9 cellular contexts compared by ENCODE assay signal in the genomic region with DNA sequence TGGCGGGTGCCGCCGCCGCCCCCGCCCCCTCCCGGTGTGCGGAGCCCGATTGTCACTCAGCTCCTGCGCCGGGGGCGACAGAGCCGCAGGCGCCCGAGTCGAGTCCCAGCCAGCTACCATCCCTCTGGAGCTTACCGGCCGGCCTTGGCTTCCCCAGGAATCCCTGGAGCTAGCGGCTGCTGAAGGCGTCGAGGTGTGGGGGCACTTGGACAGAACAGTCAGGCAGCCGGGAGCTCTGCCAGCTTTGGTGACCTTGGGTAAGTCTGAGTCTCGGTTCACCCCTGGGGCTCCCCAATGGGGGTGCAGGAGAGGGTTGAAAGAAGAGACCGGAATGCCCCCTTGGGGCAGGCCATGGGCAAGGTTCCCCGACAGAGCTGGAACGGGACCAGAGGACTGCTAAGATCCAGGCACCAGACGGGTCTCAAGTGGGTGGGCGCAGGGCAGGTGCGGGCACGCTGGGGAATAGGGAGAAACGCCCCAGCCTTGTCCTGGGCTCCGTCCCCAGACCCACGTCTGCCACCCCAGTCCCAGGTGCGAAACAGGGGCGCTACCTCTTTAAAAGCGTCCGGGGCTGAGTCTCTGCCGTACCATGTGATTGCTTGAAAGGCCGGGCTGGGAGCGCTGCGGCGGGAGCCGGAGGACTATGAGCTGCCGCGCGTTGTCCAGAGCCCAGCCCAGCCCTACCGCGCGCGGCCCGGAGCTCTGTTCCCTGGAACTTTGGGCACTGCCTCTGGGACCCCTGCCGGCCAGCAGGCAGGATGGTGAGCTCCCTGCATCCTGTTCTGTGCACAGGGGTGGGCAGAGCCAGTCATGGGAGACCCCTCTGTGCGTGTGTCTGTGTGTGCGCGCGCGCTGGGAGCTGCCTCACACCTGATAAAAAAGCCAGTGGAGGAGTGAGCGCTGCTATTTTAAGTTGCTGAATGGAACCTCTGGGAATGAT. TPM values are rescaled to one million over a fixed set of nuclear protein-coding genes. Genes with fewer than 3 reads are reported as not detected.
A peak's percentile ranks its signal among the peaks of the same experiment; 100 is the strongest.
DNase-seq lines count a peak whose midpoint lies in the region; ATAC-seq, FAIRE-seq and TF ChIP-seq lines count a peak whose summit lies in the region.
"Had no signal": no experiment of that assay in that cellular context is flagged by ENCODE, and none has a peak within 500 bp of the region (broad histone marks: within the 10 kb centered on the region; RNA-seq: fewer than 3 reads in every experiment).

A gene (plus strand): TSS at position 55 of the 940 bp plus-strand sequence. CDS start 1,116 bp downstream, outside the sequence.

- no peaks in the 10 kb centered on the region for H3K9me3 Mint-ChIP-seq in activated T-cell treated with anti-CD3 and anti-CD28 coated beads, Interleukin-2, amount 50 U/mL, for 4 hours
- H3K9me3 Mint-ChIP-seq: central memory CD8-positive, alpha-beta T cell had no signal

- no peak for TF ChIP-seq EP300 in HepG2 (IDR thresholded peaks at IDR 0.05; ENCODE audit: low read depth in 2 of 2, low read length in 2 of 2)
- TF ChIP-seq EP300 in HepG2 (CRISPR knock-in tag; IDR thresholded peaks at IDR 0.05; ENCODE audit: borderline replicate concordance): no peak

- TF ChIP-seq POLR2A in HepG2 (IDR thresholded peaks at IDR 0.05; ENCODE audit: insufficient read depth in 1 of 2, low read depth in 2 of 2, low read length in 2 of 2): no peak

- H3K36me3 ChIP-seq in colonic mucosa (no peaks in the 10 kb centered on the region), HepG2 (replicated peaks in 1 of 2; ENCODE audit: control insufficient read depth in 1 of 2, insufficient read depth in 2 of 2, low read length in 2 of 2) (no peaks in the 10 kb centered on the region)

- H3K27me3 Mint-ChIP-seq in activated T-cell treated with anti-CD3 and anti-CD28 coated beads, Interleukin-2, amount 50 U/mL, for 4 hours (ENCODE audit: low read depth): peaks cover 51% of the 10 kb centered on the region

- no peak for FAIRE-seq in HepG2 (lab: Jason Lieb, UNC)

- no TSS peak for BruUV-seq in HepG2 (replicated peaks; lab: Mats Ljungman, UMichigan)

- CTCF ChIA-PET in HepG2 (lab: Yijun Ruan, JAX; ENCODE audit: low intra/inter-chr PET ratio, low total read pairs): no interaction called here

- peak within 1 kb of the TSS; percentile 26 for H3K4me3 Mint-ChIP-seq in activated T-cell treated with anti-CD3 and anti-CD28 coated beads, Interleukin-2, amount 50 U/mL, for 4 hours
- H3K4me3 Mint-ChIP-seq: central memory CD8-positive, alpha-beta T cell had no signal

- TF ChIP-seq CTCF in colonic mucosa (IDR thresholded peaks at IDR 0.05): no peak
- no peak for TF ChIP-seq CTCF in HepG2 (CRISPR knock-in tag; IDR thresholded peaks at IDR 0.05)

- H3K9me3 ChIP-seq in colonic mucosa (no peaks in the 10 kb centered on the region), HepG2 (ENCODE audit: low read length) (no peaks in the 10 kb centered on the region)

- H3K4me3 ChIP-seq in colonic mucosa: peak within 1 kb of the TSS; percentile 32
- peak within 1 kb of the TSS in 1 of 3 experiments; percentile 45; a peak in 2 of 6 replicates for H3K4me3 ChIP-seq in HepG2 (replicated peaks in 1 of 3; ENCODE audit: insufficient read depth in 1 of 3, low read depth in 2 of 3, low read length in 3 of 3)

- H3K4me1 ChIP-seq in colonic mucosa: no peaks in the 10 kb centered on the region
- peaks cover 23% of the 10 kb centered on the region; the same call in 1 of the 2 replicates for H3K4me1 ChIP-seq in HepG2 (ENCODE audit: insufficient read depth, low read length)

- no peaks in the 10 kb centered on the region for H3K36me3 Mint-ChIP-seq in activated T-cell treated with anti-CD3 and anti-CD28 coated beads, Interleukin-2, amount 50 U/mL, for 4 hours (ENCODE audit: insufficient read depth)

- H3K9ac ChIP-seq in colonic mucosa (ENCODE audit: low read depth in 2 of 2, low read length in 2 of 2) (peak within 1 kb of the TSS; percentile 19 to 26), HepG2 (ENCODE audit: insufficient read depth, low read depth, low read length) (no peak within 1 kb of the TSS)

- WGBS in HepG2 (ENCODE audit: low lambda C conversion rate): under 1% methylated on average over 14 of the region's 57 CpGs

- POLR2A ChIA-PET in HepG2 (lab: Yijun Ruan, JAX): no interaction called here

- ATAC-seq in activated T-cell treated with anti-CD3 and anti-CD28 coated beads, Interleukin-2, amount 50 U/mL, for 4 hours: peak; percentile 56 to 60
- peak; percentile 96 for ATAC-seq in HepG2

- no peak for TF ChIP-seq RAD21 in HepG2 (CRISPR knock-in tag; IDR thresholded peaks at IDR 0.05)

- no peak within 1 kb of the TSS for H3K27ac ChIP-seq in colonic mucosa
- H3K27ac ChIP-seq in HepG2 (ENCODE audit: extremely low read length, insufficient read depth, low read length): no peak within 1 kb of the TSS

- in situ Hi-C loops in HepG2 (cut with HindIII; ENCODE audit: extremely low pct_ligation_motif_present, low pct_unique_long_range_greater_than_20kb): no loop called here

- H4K20me1 ChIP-seq in HepG2 (ENCODE audit: insufficient read depth, low read length): no peaks in the 10 kb centered on the region

- peak within 1 kb of the TSS; percentile 54 for H3K4me2 ChIP-seq in HepG2 (ENCODE audit: low read depth, low read length)

- intact Hi-C loops in colonic mucosa (cut with DNase I) (no loop called here), HepG2 (cut with micrococcal nuclease; ENCODE audit: unreplicated experiment) (no loop called here)

- H3K79me2 ChIP-seq in HepG2 (ENCODE audit: insufficient read depth, low read length): no peaks in the 10 kb centered on the region

- H3K27me3 ChIP-seq in colonic mucosa (peaks cover 19% of the 10 kb centered on the region), HepG2 (ENCODE audit: control insufficient read depth in 1 of 2, insufficient read depth in 2 of 2, low read length in 2 of 2) (peaks cover 7 to 30% of the 10 kb centered on the region in 2 experiments; a peak in 4 of 5 replicates)

- H3K4me1 Mint-ChIP-seq in activated T-cell treated with anti-CD3 and anti-CD28 coated beads, Interleukin-2, amount 50 U/mL, for 4 hours (ENCODE audit: low read depth): peaks cover 8% of the 10 kb centered on the region

- DNase-seq in activated T-cell treated with anti-CD3 and anti-CD28 coated beads, Interleukin-2, amount 50 U/mL, for 4 hours: no peak
- DNase-seq in activated T-cell treated with anti-CD3 and anti-CD28 coated beads, Interleukin-2, amount 50 U/mL, for 1 hour: no peak
- DNase-seq in NCI-H82 (lab: John Stamatoyannopoulos, UW): peak; percentile 80
- DNase-seq in colonic mucosa: peak; percentile 65
- DNase-seq in HepG2 (ENCODE audit: low spot score): peak; percentile 35
- peak; percentile 43 for DNase-seq in stromal cell of bone marrow (ENCODE audit: low read depth)
- no peak for DNase-seq in HUDEP-2 (lab: John Stamatoyannopoulos, UW; ENCODE audit: unreplicated experiment in 76 of 76)
- no peak for DNase-seq in cortex of kidney (lab: John Stamatoyannopoulos, UW)

- H2AFZ ChIP-seq in HepG2 (ENCODE audit: low read length): no peak within 1 kb of the TSS

TF ChIP-seq in HepG2, 621 proteins besides CTCF, POLR2A, EP300 and RAD21 (continues in another document):
- TF ChIP-seq RBM22 (optimal IDR thresholded peaks at IDR 0.05; ENCODE audit: low read length): no peak
- no peak for TF ChIP-seq ZFP90 (CRISPR knock-in tag; IDR thresholded peaks at IDR 0.05; ENCODE audit: borderline replicate concordance)
- TF ChIP-seq ZNF20 (CRISPR knock-in tag; IDR thresholded peaks at IDR 0.05): no peak
- TF ChIP-seq, protein P1, sequence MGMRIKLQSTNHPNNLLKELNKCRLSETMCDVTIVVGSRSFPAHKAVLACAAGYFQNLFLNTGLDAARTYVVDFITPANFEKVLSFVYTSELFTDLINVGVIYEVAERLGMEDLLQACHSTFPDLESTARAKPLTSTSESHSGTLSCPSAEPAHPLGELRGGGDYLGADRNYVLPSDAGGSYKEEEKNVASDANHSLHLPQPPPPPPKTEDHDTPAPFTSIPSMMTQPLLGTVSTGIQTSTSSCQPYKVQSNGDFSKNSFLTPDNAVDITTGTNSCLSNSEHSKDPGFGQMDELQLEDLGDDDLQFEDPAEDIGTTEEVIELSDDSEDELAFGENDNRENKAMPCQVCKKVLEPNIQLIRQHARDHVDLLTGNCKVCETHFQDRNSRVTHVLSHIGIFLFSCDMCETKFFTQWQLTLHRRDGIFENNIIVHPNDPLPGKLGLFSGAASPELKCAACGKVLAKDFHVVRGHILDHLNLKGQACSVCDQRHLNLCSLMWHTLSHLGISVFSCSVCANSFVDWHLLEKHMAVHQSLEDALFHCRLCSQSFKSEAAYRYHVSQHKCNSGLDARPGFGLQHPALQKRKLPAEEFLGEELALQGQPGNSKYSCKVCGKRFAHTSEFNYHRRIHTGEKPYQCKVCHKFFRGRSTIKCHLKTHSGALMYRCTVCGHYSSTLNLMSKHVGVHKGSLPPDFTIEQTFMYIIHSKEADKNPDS (CRISPR knock-in tag; IDR thresholded peaks at IDR 0.05): no peak
- TF ChIP-seq MED1 (CRISPR knock-in tag; IDR thresholded peaks at IDR 0.05): no peak

RNA-seq across cellular contexts. Expression of the gene that starts here (rescaled TPM):
- total RNA-seq in activated T-cell treated with anti-CD3 and anti-CD28 coated beads, Interleukin-2, amount 50 U/mL, for 4 hours: under 1 TPM in 1 of 3 donors, not detected in 2; 0.10 TPM
- 1 to 10 TPM in 1 of 2 donors, under 1 TPM in 1; 0.42 to 1.6 TPM for total RNA-seq in colonic mucosa
- 0.08 and 0.11 TPM in 2 replicates for total RNA-seq in HepG2 (2016; rRNA removed; fragmentation: Illumina TruSeq; extraction: Trizol)
- total RNA-seq in HepG2 (2016; cell fraction: cytosol; rRNA removed; fragmentation: Illumina TruSeq; extraction: Trizol; ENCODE audit: low read depth): not detected in 2 replicates
- total RNA-seq in HepG2 (2016; cell fraction: insoluble cytoplasmic fraction; rRNA removed; fragmentation: Illumina TruSeq; extraction: Trizol): 0.15 TPM in 1 of 2 replicates, not detected in the other
- 0.10 TPM in 1 of 2 replicates, not detected in the other for total RNA-seq in HepG2 (2016; cell fraction: membrane; rRNA removed; fragmentation: Illumina TruSeq; extraction: Trizol)
- total RNA-seq in HepG2 (2016; cell fraction: nucleus; rRNA removed; fragmentation: Illumina TruSeq; extraction: Trizol): 0.22 TPM in 1 of 2 replicates, not detected in the other
- polyA plus RNA-seq in HepG2 (2011; rRNA removed): not detected in 2 replicates
- not detected in 2 replicates for polyA plus RNA-seq in HepG2 (2011; cell fraction: cytosol; rRNA removed)
- not detected in 2 replicates for polyA plus RNA-seq in HepG2 (2011; cell fraction: nucleus; rRNA removed)
- not detected in 2 replicates for polyA plus RNA-seq in HepG2 (2012)
- not detected in 2 replicates for polyA plus RNA-seq in HepG2 (2016; cell fraction: cytosol; fragmentation: Illumina TruSeq; extraction: Trizol; ENCODE audit: low read depth)
- 0.11 TPM in 1 of 2 replicates, not detected in the other for polyA plus RNA-seq in HepG2 (2016; cell fraction: insoluble cytoplasmic fraction; fragmentation: Illumina TruSeq; extraction: Trizol; ENCODE audit: low read depth)
- not detected in 2 replicates for polyA plus RNA-seq in HepG2 (2016; cell fraction: membrane; fragmentation: Illumina TruSeq; extraction: Trizol; ENCODE audit: low read depth)
- 0.17 TPM in 1 of 2 replicates, not detected in the other for polyA plus RNA-seq in HepG2 (2016; cell fraction: nucleus; fragmentation: Illumina TruSeq; extraction: Trizol; ENCODE audit: insufficient read depth, low read depth)
- polyA minus RNA-seq in HepG2 (2011; rRNA and poly(A)+ RNA removed; ENCODE audit: low replicate concordance): 0.72 TPM in 1 of 2 replicates, not detected in the other
- not detected in 2 replicates for polyA minus RNA-seq in HepG2 (2011; cell fraction: cytosol; rRNA and poly(A)+ RNA removed)
- not detected in 2 replicates for polyA minus RNA-seq in HepG2 (2011; cell fraction: nucleus; rRNA and poly(A)+ RNA removed)

Comparison
In these comparisons a context has a peak if more than half of its experiments do, and no peak if none do; other contexts are left out.
1. Peak in ATAC-seq in activated T-cell treated with anti-CD3 and anti-CD28 coated beads, Interleukin-2, amount 50 U/mL, for 4 hours; RNA of the gene not detected or under 1 TPM.
2. Peak in DNase-seq, ATAC-seq and H3K4me2 ChIP-seq in HepG2; RNA of the gene not detected or under 1 TPM.
3. DNase-seq: peak in NCI-H82 (single experiment), colonic mucosa (single experiment) and stromal cell of bone marrow (single experiment); none in activated T-cell treated with anti-CD3 and anti-CD28 coated beads, Interleukin-2, amount 50 U/mL, for 4 hours (single experiment), activated T-cell treated with anti-CD3 and anti-CD28 coated beads, Interleukin-2, amount 50 U/mL, for 1 hour (single experiment), HUDEP-2 (0 of 76) and cortex of kidney (single experiment).